23 cellular contexts compared by ENCODE assay signal in genomic region chr3:75621772-75622171, GRCh38. TPM values are rescaled to one million over a fixed set of nuclear protein-coding genes. Genes with fewer than 3 reads are reported as not detected.
"Had no signal": no experiment of that assay in that cellular context is flagged by ENCODE, and none has a peak within 500 bp of the region (broad histone marks: within the 10 kb centered on the region; RNA-seq: fewer than 3 reads in every experiment).

No MANE protein-coding gene starts in this region.

RNA-seq across cellular contexts. Expression of gene FRG2C, which starts 42.4 kb away (rescaled TPM):
- total RNA-seq: dermis microvascular lymphatic vessel endothelial cell; esophagus mucosa; gastrocnemius medialis; glomerular endothelial cell; hepatocyte; kidney epithelial cell; left cardiac atrium; left lung; lower leg skin; lung microvascular endothelial cell; mesothelial cell of epicardium; mucosa of descending colon; natural killer cell treated with Interleukin-12 subunit alpha and Interleukin-12 subunit beta and Interleukin-15 and Interleukin-18, amount 100 ng/mL, for 72 hours; neural crest cell; omental fat pad; pancreas; posterior vena cava; sciatic nerve; smooth muscle cell; suprapubic skin; transverse colon; upper lobe of right lung; uterus had no signal
- polyA plus RNA-seq: pancreas, smooth muscle cell had no signal
